Comparison of ENCODE assay signal across 8 cellular contexts in the genomic region with DNA sequence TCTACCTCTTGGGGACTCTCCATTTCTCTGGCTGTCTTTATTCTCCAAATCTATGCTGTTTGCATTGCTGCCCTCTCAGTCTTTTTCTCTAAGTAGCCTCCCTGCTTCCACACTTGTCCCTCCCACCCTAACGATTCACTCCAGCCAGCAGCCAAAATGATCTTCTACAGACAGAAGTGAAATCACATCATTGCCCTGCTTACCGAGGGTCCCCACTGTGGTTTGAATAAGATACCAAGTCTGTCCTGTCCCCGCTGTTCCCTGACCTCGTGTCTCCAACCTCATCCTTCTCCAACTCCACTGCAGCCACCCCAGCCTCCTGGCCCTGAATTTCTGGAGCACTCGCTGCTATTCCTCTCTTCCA. TPM values are rescaled to one million over a fixed set of nuclear protein-coding genes. Genes with fewer than 3 reads are reported as not detected.
A peak's percentile ranks its signal among the peaks of the same experiment; 100 is the strongest.
DNase-seq lines count a peak whose midpoint lies in the region; ATAC-seq, FAIRE-seq and TF ChIP-seq lines count a peak whose summit lies in the region.

No MANE protein-coding gene starts in this region.

- peak overlapping the region; percentile 91 for H3K4me2 ChIP-seq in GM23248 (ENCODE audit: unreplicated experiment)

- POLR2A ChIA-PET in Panc1 (lab: Charles Lee): no interaction called here

- FAIRE-seq in GM12891 (lab: Jason Lieb, UNC): no peak

- ATAC-seq in Panc1 (no peak), GM21786 (IDR thresholded peaks at IDR 0.05; ENCODE audit: unreplicated experiment) (no peak)

- no peaks in the 10 kb centered on the region for H3K36me3 ChIP-seq in GM23248 (ENCODE audit: low read depth)
- H3K36me3 ChIP-seq in Panc1 (ENCODE audit: control insufficient read depth, insufficient read depth, low read length): no peaks in the 10 kb centered on the region
- H3K36me3 ChIP-seq in iPS-15b (ENCODE audit: control insufficient read depth, insufficient read depth, low read length): no peaks in the 10 kb centered on the region
- no peaks in the 10 kb centered on the region for H3K36me3 ChIP-seq in spleen

- H3K4me1 ChIP-seq in GM23248 (ENCODE audit: insufficient read depth) (peaks cover 9% of the 10 kb centered on the region), Panc1 (ENCODE audit: control insufficient read depth, insufficient read depth, low read length) (peaks cover 4% of the 10 kb centered on the region; the same call in 1 of the 2 replicates), iPS-15b (ENCODE audit: control insufficient read depth, insufficient read depth, low read length) (peaks cover 11% of the 10 kb centered on the region), spleen (peaks cover 0 to 18% (median 11%) of the 10 kb centered on the region in 6 donors)

- no peaks in the 10 kb centered on the region for H4K20me1 ChIP-seq in GM23248 (ENCODE audit: insufficient read depth)

- in situ Hi-C loops in GM23248 (cut with MboI): no loop called here
- in situ Hi-C loops in Panc1 (cut with HindIII; ENCODE audit: low pct_unique_long_range_greater_than_20kb, low sequenced_read_pairs): no loop called here

- no peaks in the 10 kb centered on the region for H3K9me3 ChIP-seq in GM23248 (ENCODE audit: low read depth)
- H3K9me3 ChIP-seq in Panc1 (ENCODE audit: control insufficient read depth, insufficient read depth, low read depth, low read length): no peaks in the 10 kb centered on the region
- no peaks in the 10 kb centered on the region for H3K9me3 ChIP-seq in iPS-15b (ENCODE audit: control insufficient read depth, insufficient read depth, low read length)
- no peaks in the 10 kb centered on the region for H3K9me3 ChIP-seq in spleen

- H3K27me3 ChIP-seq in GM23248 (replicated peaks; ENCODE audit: insufficient read depth) (no peaks in the 10 kb centered on the region), Panc1 (ENCODE audit: control insufficient read depth, insufficient read depth, low read length) (peaks cover 3% of the 10 kb centered on the region; the same call in 1 of the 2 replicates), iPS-15b (ENCODE audit: control insufficient read depth, insufficient read depth, low read length) (no peaks in the 10 kb centered on the region), spleen (replicated peaks in 1 of 7) (peaks cover 0 to 35% (median 5%) of the 10 kb centered on the region in 7 donors)

- DNase-seq in GM23248: no peak
- no peak for DNase-seq in Panc1 (ENCODE audit: low read depth, low spot score)
- no peak for DNase-seq in spleen
- DNase-seq in NCI-H1092 (lab: John Stamatoyannopoulos, UW): no peak
- DNase-seq in kidney tubule cell (ENCODE audit: low spot score): no peak
- no peak for DNase-seq in GM12891 (ENCODE audit: insufficient read length, low spot score)

- CTCF ChIA-PET in Panc1 (lab: Charles Lee): interaction anchor here (0.6 to 1.1 kb wide), 2 partner anchors 45 to 55 kb away, joined by 3 to 6 read pairs; no protein-coding TSS in a partner anchor

- H2AFZ ChIP-seq in GM23248: peak overlapping the region; percentile 92

- peaks cover 16% of the 10 kb centered on the region for H3F3A ChIP-seq in GM23248 (ENCODE audit: insufficient read depth)

- intact Hi-C loops in Panc1 (cut with micrococcal nuclease; ENCODE audit: unreplicated experiment): no loop called here
- intact Hi-C loops in spleen (cut with DNase I; ENCODE audit: low total_unique reads): no loop called here

- BruUV-seq in Panc1 (replicated peaks; lab: Mats Ljungman, UMichigan): no TSS peak

- TF ChIP-seq CTCF in Panc1 (IDR thresholded peaks at IDR 0.05) (no peak), spleen (IDR thresholded peaks at IDR 0.05 in 8 of 11, conservative IDR thresholded peaks at IDR 0.05 in 3 of 11) (no peak)

- TF ChIP-seq POLR2A in spleen (IDR thresholded peaks at IDR 0.05): no peak
- no peak for TF ChIP-seq POLR2A in GM12891 (IDR thresholded peaks at IDR 0.05; ENCODE audit: low read depth, low read length)

- H3K9me2 ChIP-seq in GM23248 (ENCODE audit: insufficient read depth): no peaks in the 10 kb centered on the region

- H3K4me3 ChIP-seq in GM23248 (peak overlapping the region; percentile 68), Panc1 (ENCODE audit: low read depth in 2 of 2, low read length in 2 of 2) (peak overlapping the region; percentile 7 to 34; a peak in 3 of 4 replicates), iPS-15b (ENCODE audit: low read depth, low read length) (peak overlapping the region; percentile 60), spleen (peak overlapping the region in 5 of 8 donors; percentile 19 to 54 (median 25))

- no peak overlapping the region for H3K9ac ChIP-seq in GM23248
- H3K9ac ChIP-seq in iPS-15b (ENCODE audit: low read depth, low read length): peak overlapping the region; percentile 70

- no peak overlapping the region for H3K27ac ChIP-seq in GM23248
- no peak overlapping the region for H3K27ac ChIP-seq in Panc1 (ENCODE audit: low read length)
- H3K27ac ChIP-seq in spleen: peak overlapping the region in 3 of 8 donors; percentile 47 to 73 (median 60)

- no peaks in the 10 kb centered on the region for H3K79me2 ChIP-seq in GM23248 (ENCODE audit: insufficient read depth)

- WGBS in GM23248 (ENCODE audit: low coverage in 1 of 2, low lambda C conversion rate in 2 of 2, missing lambda C conversion rate in 2 of 2), 2 experiments: 41 to 43% methylated on average over 5 of the region's 5 CpGs
- WGBS in spleen, 5 donors: 44 to 52% (median 49%) methylated on average over 5 of the region's 5 CpGs

TF ChIP-seq in GM12891, 5 proteins besides CTCF, POLR2A, EP300 and RAD21:
- no peak for TF ChIP-seq TAF1 (IDR thresholded peaks at IDR 0.05; ENCODE audit: low read depth, low read length)
- no peak for TF ChIP-seq POLR2AphosphoS5 (IDR thresholded peaks at IDR 0.05; ENCODE audit: low read depth, low read length)
- TF ChIP-seq SPI1 (IDR thresholded peaks at IDR 0.05; ENCODE audit: low read depth, low read length): no peak
- no peak for TF ChIP-seq POU2F2 (IDR thresholded peaks at IDR 0.05; ENCODE audit: low read depth, low read length)
- TF ChIP-seq PAX5 (IDR thresholded peaks at IDR 0.05; ENCODE audit: insufficient read depth, low read length, severe bottlenecking): no peak

RNA-seq across cellular contexts. Expression of gene OCSTAMP, which starts 11.5 kb away (rescaled TPM):
- not detected in 2 replicates for total RNA-seq in GM23248 (2014; rRNA removed; shearing (Covaris generic))
- polyA plus RNA-seq in GM23248 (2016; fragmentation: Nextera tagmentation; extraction: Ambion mirVana): not detected in 2 replicates
- total RNA-seq in Panc1 (2021; ENCODE audit: unreplicated experiment): not detected
- polyA plus RNA-seq in Panc1 (2012; ENCODE audit: insufficient read length): not detected
- total RNA-seq in spleen: not detected
- not detected for polyA plus RNA-seq in spleen
- 0.17 TPM for polyA plus RNA-seq in GM12891 (2012; ENCODE audit: low read depth, missing spikeins)

RNA-seq across cellular contexts. Expression of gene ZNF334, which starts 48.6 kb away (rescaled TPM):
- total RNA-seq in GM23248 (2014; rRNA removed; shearing (Covaris generic)): 1.4 TPM in 2 replicates
- 1.1 and 1.2 TPM in 2 replicates for polyA plus RNA-seq in GM23248 (2016; fragmentation: Nextera tagmentation; extraction: Ambion mirVana)
- total RNA-seq in Panc1 (2021; ENCODE audit: unreplicated experiment): 0.28 TPM
- 0.12 TPM for polyA plus RNA-seq in Panc1 (2012; ENCODE audit: insufficient read length)
- 1 to 10 TPM; 1.7 to 4.5 (median 2.7) TPM for total RNA-seq in spleen
- polyA plus RNA-seq in spleen: 1 to 10 TPM; 1.2 to 1.5 (median 1.2) TPM
- 3.3 TPM for polyA plus RNA-seq in GM12891 (2012; ENCODE audit: low read depth, missing spikeins)
